26 cellular contexts compared by ENCODE assay signal in genomic region chr5:100161868-100162267, GRCh38.
"Had no signal": no experiment of that assay in that cellular context is flagged by ENCODE, and none has a peak within 500 bp of the region (broad histone marks: within the 10 kb centered on the region; RNA-seq: fewer than 3 reads in every experiment).

No MANE protein-coding gene starts in this region.

- H3K9me3 ChIP-seq: colonic mucosa, esophagus muscularis mucosa, neutrophil, thoracic aorta had no signal

- H3K36me3 ChIP-seq: colonic mucosa, esophagus muscularis mucosa, heart right ventricle, neutrophil, right lobe of liver, thoracic aorta, tibial nerve, upper lobe of left lung had no signal

- H3K4me3 ChIP-seq: colonic mucosa, esophagus muscularis mucosa, heart right ventricle, lung, mucosa of descending colon, right lobe of liver, thoracic aorta, tibial nerve, upper lobe of left lung had no signal

- FAIRE-seq: endothelial cell of umbilical vein, keratinocyte, small intestine, urothelium cell line had no signal

- H3K27ac ChIP-seq: colonic mucosa, esophagus muscularis mucosa, foreskin keratinocyte, heart right ventricle, neutrophil, parathyroid adenoma, right lobe of liver, thoracic aorta, tibial nerve, upper lobe of left lung had no signal

- H3K4me1 ChIP-seq: colonic mucosa, esophagus muscularis mucosa, foreskin keratinocyte, heart right ventricle, parathyroid adenoma, right lobe of liver, tibial nerve, upper lobe of left lung had no signal

- H2AFZ ChIP-seq: parathyroid adenoma had no signal

- H3K79me2 ChIP-seq: parathyroid adenoma had no signal

- ATAC-seq: foreskin keratinocyte; heart right ventricle; left lobe of liver; mucosa of descending colon; natural killer cell treated with Interleukin-12 subunit alpha and Interleukin-12 subunit beta and Interleukin-15 and Interleukin-18, amount 100 ng/mL, for 72 hours; right lobe of liver; stimulated activated naive B cell treated with anti-CD40 and anti-IgM and Interleukin-4, amounts not matched to agents 10 μg/mL and 1 μg/mL and 100 μg/mL, for 72 hours had no signal

- H3K27me3 ChIP-seq: colonic mucosa, esophagus muscularis mucosa, foreskin keratinocyte, heart right ventricle, neutrophil, right lobe of liver, tibial nerve, upper lobe of left lung had no signal

- H3K9ac ChIP-seq: parathyroid adenoma had no signal

- DNase-seq: colonic mucosa; effector CD8-positive, alpha-beta T cell; endodermal cell; foreskin keratinocyte; glutamatergic neuron; heart right ventricle; hippocampal formation; mucosa of descending colon; naive B cell; right lobe of liver; small intestine; stimulated activated CD4-positive, alpha-beta T cell treated with anti-CD3 and anti-CD28 coated beads, Interleukin-15, amount 100 ng/mL, for 24 hours; stimulated activated CD4-positive, alpha-beta T cell treated with anti-CD3 and anti-CD28 coated beads, Interleukin-2, amount 100 ng/mL, for 48 hours; stimulated activated naive B cell treated with anti-CD40 and anti-IgM and Interleukin-4, amounts not matched to agents 10 μg/mL and 1 μg/mL and 100 μg/mL, for 72 hours; upper lobe of left lung had no signal
